Comparison of ENCODE assay signal across 10 cellular contexts in genomic region chr1:110477445-110477957, GRCh38. TPM values are rescaled to one million over a fixed set of nuclear protein-coding genes. Genes with fewer than 3 reads are reported as not detected.
DNase-seq lines count a peak whose midpoint lies in the region; ATAC-seq and TF ChIP-seq lines count a peak whose summit lies in the region.
"Had no signal": no experiment of that assay in that cellular context is flagged by ENCODE, and none has a peak within 500 bp of the region (broad histone marks: within the 10 kb centered on the region; RNA-seq: fewer than 3 reads in every experiment).

No MANE protein-coding gene starts in this region.

- no peak overlapping the region for H3K14ac ChIP-seq in IMR-90 (replicated peaks; ENCODE audit: low read depth, low read length)

- H3K36me3 ChIP-seq in IMR-90 (ENCODE audit: control insufficient read depth, insufficient read depth, low read length) (no peaks in the 10 kb centered on the region), brain microvascular endothelial cell (replicated peaks) (no peaks in the 10 kb centered on the region), mucosa of stomach (ENCODE audit: control insufficient read depth, insufficient read depth, low read length) (no peaks in the 10 kb centered on the region)

- H3K79me1 ChIP-seq in IMR-90 (ENCODE audit: low read depth in 1 of 2, low read length in 2 of 2): no peaks in the 10 kb centered on the region

- H3K4me1 ChIP-seq in IMR-90 (ENCODE audit: control insufficient read depth, insufficient read depth, low read length) (peaks cover 10% of the 10 kb centered on the region), mucosa of stomach (ENCODE audit: control insufficient read depth, insufficient read depth, low read length) (peaks cover 72% of the 10 kb centered on the region)

- no peak for TF ChIP-seq RAD21 in IMR-90 (IDR thresholded peaks at IDR 0.05; ENCODE audit: low read length)

- dilution Hi-C loops in IMR-90 (cut with HindIII; ENCODE audit: low sequenced_read_pairs, unreplicated experiment): no loop called here

- intact Hi-C loops in IMR-90 (cut with micrococcal nuclease): no loop called here

- H2BK120ac ChIP-seq in IMR-90 (ENCODE audit: low read depth, low read length): no peak overlapping the region

- no peak overlapping the region for H4K8ac ChIP-seq in IMR-90 (ENCODE audit: low read depth in 2 of 2, low read length in 2 of 2)

- H2BK15ac ChIP-seq in IMR-90 (ENCODE audit: low read depth, low read length): no peak overlapping the region

- H3K9ac ChIP-seq in IMR-90 (ENCODE audit: low read depth, low read length) (no peak overlapping the region), mucosa of stomach (ENCODE audit: low read length) (peak overlapping the region; percentile 5)

- 83% methylated on average over 1 of the region's 3 CpGs; no CpG with 5 or more reads in 1 of the 2 experiments for WGBS in IMR-90 (ENCODE audit: extremely low coverage in 2 of 2, insufficient read length in 1 of 2), 2 experiments

- peak overlapping the region; percentile 23; the same call in 1 of the 2 replicates for H2AK5ac ChIP-seq in IMR-90 (ENCODE audit: low read depth, low read length)

- H3K27ac ChIP-seq in IMR-90 (ENCODE audit: insufficient read depth, low read length) (no peak overlapping the region), brain microvascular endothelial cell (no peak overlapping the region)

- TF ChIP-seq CTCF in IMR-90 (conservative IDR thresholded peaks at IDR 0.05; ENCODE audit: low read depth, low read length) (peak; percentile 24), brain microvascular endothelial cell (IDR thresholded peaks at IDR 0.05; ENCODE audit: low read depth, low read length, missing control alignments) (peak; percentile 43)

- H3K4me3 ChIP-seq in IMR-90 (ENCODE audit: insufficient read depth, low read depth, low read length) (no peak overlapping the region), brain microvascular endothelial cell (ENCODE audit: low read depth, low read length) (no peak overlapping the region), mucosa of stomach (ENCODE audit: low read length) (no peak overlapping the region)

- no peak overlapping the region for H3K4ac ChIP-seq in IMR-90 (ENCODE audit: low read depth, low read length)

- H4K20me1 ChIP-seq in IMR-90 (ENCODE audit: insufficient read depth, low read length): no peaks in the 10 kb centered on the region

- 0 out of 2 replicates have a peak, but pooled peaks cover 8% of the 10 kb centered on the region for H3K9me1 ChIP-seq in IMR-90 (ENCODE audit: insufficient read depth, low read length)

- in situ Hi-C loops in IMR-90 (cut with MboI; ENCODE audit: low sequenced_read_pairs) (no loop called here), brain microvascular endothelial cell (cut with HindIII; ENCODE audit: low pct_ligation_motif_present, low sequenced_read_pairs) (no loop called here)

- no peak overlapping the region for H2BK5ac ChIP-seq in IMR-90 (ENCODE audit: low read depth, low read length, poor library complexity, severe bottlenecking)

- H3K9me3 ChIP-seq in IMR-90 (ENCODE audit: control insufficient read depth, insufficient read depth, low read length) (no peaks in the 10 kb centered on the region), mucosa of stomach (ENCODE audit: control insufficient read depth, low read length) (no peaks in the 10 kb centered on the region)

- POLR2A ChIA-PET in IMR-90 (lab: Charles Lee; ENCODE audit: unreplicated experiment): no interaction called here

- TF ChIP-seq POLR2A in IMR-90 (IDR thresholded peaks at IDR 0.05; ENCODE audit: low read depth, low read length): no peak

- no peak overlapping the region; the same call in 1 of the 2 replicates for H4K91ac ChIP-seq in IMR-90 (ENCODE audit: insufficient read depth, low read depth, low read length)

- H2AK9ac ChIP-seq in IMR-90 (replicated peaks; ENCODE audit: low read depth, low read length, poor library complexity): no peak overlapping the region

- peak overlapping the region; percentile 15 for H2AFZ ChIP-seq in IMR-90 (replicated peaks; ENCODE audit: low read length, poor library complexity)

- H4K5ac ChIP-seq in IMR-90 (ENCODE audit: low read depth, low read length): no peak overlapping the region

- no peak overlapping the region for H3K23ac ChIP-seq in IMR-90 (ENCODE audit: low read depth, low read length)

- CTCF ChIA-PET in IMR-90 (lab: Yijun Ruan, JAX): interaction anchor here (1.0 to 1.5 kb wide), 3 partner anchors 17 to 372 kb away, joined by 3 read pairs; no protein-coding TSS in a partner anchor

- H3K4me2 ChIP-seq in IMR-90 (ENCODE audit: low read depth, low read length): no peak overlapping the region

- BruUV-seq in IMR-90 (replicated peaks; lab: Mats Ljungman, UMichigan): no TSS peak

- ATAC-seq in IMR-90 (ENCODE audit: low read depth) (peak; percentile 48), GM21737 (IDR thresholded peaks at IDR 0.05; ENCODE audit: unreplicated experiment) (no peak), GM18873 (IDR thresholded peaks at IDR 0.05; ENCODE audit: low FRiP score, unreplicated experiment) (no peak)

- peaks cover 15% of the 10 kb centered on the region; the same call in 1 of the 2 replicates for H3K27me3 ChIP-seq in IMR-90 (ENCODE audit: control insufficient read depth, insufficient read depth, low read length)
- H3K27me3 ChIP-seq in brain microvascular endothelial cell (replicated peaks): no peaks in the 10 kb centered on the region
- no peaks in the 10 kb centered on the region for H3K27me3 ChIP-seq in mucosa of stomach (ENCODE audit: control insufficient read depth, insufficient read depth, low read length)

- no peak overlapping the region for H3K56ac ChIP-seq in IMR-90 (ENCODE audit: extremely low read depth, insufficient read depth, low read length)

- H3K18ac ChIP-seq in IMR-90 (ENCODE audit: low read depth, low read length): no peak overlapping the region

- DNase-seq in ELF-1 (ENCODE audit: low read depth, low spot score): peak; percentile 61
- DNase-seq in IMR-90: no peak
- DNase-seq in brain microvascular endothelial cell: no peak
- no peak for DNase-seq in stimulated activated CD4-positive, alpha-beta T cell treated with anti-CD3 and anti-CD28 coated beads, Interleukin-2, amount 100 ng/mL, for 24 hours
- DNase-seq: NCI-H446 had no signal

- no peak overlapping the region for H2BK20ac ChIP-seq in IMR-90 (ENCODE audit: low read depth, low read length)

TF ChIP-seq in IMR-90, 13 proteins besides CTCF, POLR2A, EP300 and RAD21:
- TF ChIP-seq ELK1 (IDR thresholded peaks at IDR 0.05; ENCODE audit: borderline replicate concordance, low read depth, low read length) (no peak), SMC3 (IDR thresholded peaks at IDR 0.05; ENCODE audit: low read depth, low read length) (no peak), BHLHE40 (IDR thresholded peaks at IDR 0.05; ENCODE audit: low read depth, low read length) (no peak), NFE2L2 (IDR thresholded peaks at IDR 0.05; ENCODE audit: low read depth, low read length) (no peak), MXI1 (IDR thresholded peaks at IDR 0.05; ENCODE audit: borderline replicate concordance, low read depth, low read length) (no peak), RCOR1 (IDR thresholded peaks at IDR 0.05; ENCODE audit: insufficient replicate concordance, low read length) (no peak), FOS (IDR thresholded peaks at IDR 0.05; ENCODE audit: low read depth, low read length) (no peak), CEBPB (IDR thresholded peaks at IDR 0.05; ENCODE audit: low read depth, low read length) (no peak), MAZ (IDR thresholded peaks at IDR 0.05; ENCODE audit: borderline replicate concordance, low read depth, low read length) (no peak), RFX5 (IDR thresholded peaks at IDR 0.05; ENCODE audit: low read depth, low read length) (no peak), MAFK (IDR thresholded peaks at IDR 0.05; ENCODE audit: low read depth, low read length) (no peak)
- TF ChIP-seq, protein P1, sequence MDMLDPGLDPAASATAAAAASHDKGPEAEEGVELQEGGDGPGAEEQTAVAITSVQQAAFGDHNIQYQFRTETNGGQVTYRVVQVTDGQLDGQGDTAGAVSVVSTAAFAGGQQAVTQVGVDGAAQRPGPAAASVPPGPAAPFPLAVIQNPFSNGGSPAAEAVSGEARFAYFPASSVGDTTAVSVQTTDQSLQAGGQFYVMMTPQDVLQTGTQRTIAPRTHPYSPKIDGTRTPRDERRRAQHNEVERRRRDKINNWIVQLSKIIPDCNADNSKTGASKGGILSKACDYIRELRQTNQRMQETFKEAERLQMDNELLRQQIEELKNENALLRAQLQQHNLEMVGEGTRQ (IDR thresholded peaks at IDR 0.05; ENCODE audit: low read depth, low read length): no peak

RNA-seq across cellular contexts. Expression of gene PROK1, which starts 26.6 kb away (rescaled TPM):
- not detected in 2 replicates for total RNA-seq in IMR-90 (2012; rRNA removed)
- polyA plus RNA-seq in IMR-90 (2012; rRNA removed): not detected in 2 replicates
- not detected in 2 replicates for polyA plus RNA-seq in IMR-90 (2012; cell fraction: cytosol; rRNA removed)
- not detected in 2 replicates for polyA plus RNA-seq in IMR-90 (2012; cell fraction: nucleus; rRNA removed; ENCODE audit: low replicate concordance)
- total RNA-seq: activated naive CD4-positive, alpha-beta T cell treated with anti-CD3 and anti-CD28 coated beads, Interleukin-2, amount 50 U/mL, for 72 hours had no signal

RNA-seq across cellular contexts. Expression of gene KCNA10, which starts 41.5 kb away (rescaled TPM):
- not detected in 2 replicates for total RNA-seq in IMR-90 (2012; rRNA removed)
- polyA plus RNA-seq in IMR-90 (2012; rRNA removed): not detected in 2 replicates
- not detected in 2 replicates for polyA plus RNA-seq in IMR-90 (2012; cell fraction: cytosol; rRNA removed)
- polyA plus RNA-seq in IMR-90 (2012; cell fraction: nucleus; rRNA removed; ENCODE audit: low replicate concordance): not detected in 2 replicates
- total RNA-seq: activated naive CD4-positive, alpha-beta T cell treated with anti-CD3 and anti-CD28 coated beads, Interleukin-2, amount 50 U/mL, for 72 hours; temporal lobe had no signal
